In the genomic region with DNA sequence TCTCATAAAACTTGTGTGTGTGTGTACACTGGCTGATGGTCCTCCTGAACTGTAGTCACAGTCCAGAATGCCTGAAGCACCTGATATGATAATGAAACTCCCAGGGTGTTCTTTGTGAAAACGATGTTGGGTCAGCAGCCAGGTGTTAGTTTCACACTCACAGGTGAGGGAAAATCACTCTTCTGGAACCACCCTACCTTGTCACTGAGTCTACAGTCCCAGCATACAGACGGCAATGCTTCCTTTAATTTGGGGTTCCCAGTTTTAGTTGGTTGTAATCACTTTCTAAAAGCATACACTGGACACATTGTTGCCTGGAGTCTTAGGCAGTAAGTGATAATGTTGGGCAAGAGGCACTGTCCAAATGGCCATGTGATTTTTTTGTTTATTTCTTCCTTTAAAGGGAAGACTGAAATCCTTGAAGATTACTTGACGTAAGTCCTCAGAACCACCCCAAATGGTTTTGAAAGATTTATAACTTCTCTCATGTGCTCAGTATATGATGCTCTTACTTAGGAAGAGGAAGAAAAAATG, we compare ENCODE assay signal across 9 cellular contexts. TPM values are rescaled to one million over a fixed set of nuclear protein-coding genes. Genes with fewer than 3 reads are reported as not detected.
DNase-seq lines count a peak whose midpoint lies in the region; ATAC-seq and TF ChIP-seq lines count a peak whose summit lies in the region.
"Had no signal": no experiment of that assay in that cellular context is flagged by ENCODE, and none has a peak within 500 bp of the region (broad histone marks: within the 10 kb centered on the region; RNA-seq: fewer than 3 reads in every experiment).

No MANE protein-coding gene starts in this region.

- ATAC-seq in GM21423 (IDR thresholded peaks at IDR 0.05; ENCODE audit: unreplicated experiment) (peak; percentile 63), right cardiac atrium (peak; percentile 53 to 79), HG02970 (IDR thresholded peaks at IDR 0.05; ENCODE audit: low FRiP score, unreplicated experiment) (no peak)

- H3K36me3 ChIP-seq in KMS-11 (ENCODE audit: insufficient read depth) = no peaks in the 10 kb centered on the region
- H3K36me3 ChIP-seq in PC-9 (ENCODE audit: low read depth) = no peaks in the 10 kb centered on the region

- H3F3A ChIP-seq in PC-9 (ENCODE audit: insufficient read depth, low read depth) = peaks cover under 1% of the 10 kb centered on the region; the same call in 1 of the 2 replicates

- no peak overlapping the region for H3K9ac ChIP-seq in KMS-11

- H3K9me3 ChIP-seq in right cardiac atrium (ENCODE audit: control insufficient read depth, low read length) (no peaks in the 10 kb centered on the region), PC-9 (ENCODE audit: insufficient read depth, low read depth) (no peaks in the 10 kb centered on the region)

- H3K4me3 ChIP-seq in KMS-11 (IDR thresholded peaks at IDR 0.05; ENCODE audit: insufficient read depth, low read depth, low read length) = no peak overlapping the region
- no peak overlapping the region for H3K4me3 ChIP-seq in right cardiac atrium (ENCODE audit: low read length)
- H3K4me3 ChIP-seq in PC-9 = no peak overlapping the region

- H3K4me2 ChIP-seq in KMS-11 = peak overlapping the region; percentile 86
- H3K4me2 ChIP-seq in PC-9 = no peak overlapping the region

- DNase-seq in COLO668 (lab: John Stamatoyannopoulos, UW; ENCODE audit: unreplicated experiment) = peak; percentile 36
- no peak for DNase-seq in right cardiac atrium
- no peak for DNase-seq in epidermal melanocyte (ENCODE audit: insufficient read length, low spot score)
- no peak for DNase-seq in PC-9
- no peak for DNase-seq in DMS79 treated with DMSO at 0.1 percent for 48 hours (lab: John Stamatoyannopoulos, UW)
- DNase-seq: CD4-positive, CD25-positive, alpha-beta regulatory T cell had no signal

- CTCF ChIA-PET in PC-9 (lab: Charles Lee) = interaction anchor here (0.6 kb wide), 1 partner anchor 419 kb away, joined by 3 read pairs; no protein-coding TSS in a partner anchor

- H2AFZ ChIP-seq in KMS-11 (ENCODE audit: low read depth) (no peak overlapping the region), PC-9 (no peak overlapping the region)

- H3K27ac ChIP-seq in KMS-11 (no peak overlapping the region; the same call in 1 of the 2 replicates), right cardiac atrium (ENCODE audit: low read length) (peak overlapping the region; percentile 93), PC-9 (no peak overlapping the region)

- intact Hi-C loops in right cardiac atrium (cut with DNase I) = no loop called here
- intact Hi-C loops in PC-9 (cut with micrococcal nuclease; ENCODE audit: unreplicated experiment) = no loop called here

- POLR2A ChIA-PET in PC-9 (lab: Charles Lee; ENCODE audit: unreplicated experiment) = interaction anchor here (0.7 kb wide), 1 partner anchor 723 kb away, joined by 3 read pairs; no protein-coding TSS in a partner anchor

- no peak for TF ChIP-seq CTCF in KMS-11 (conservative IDR thresholded peaks at IDR 0.05; ENCODE audit: low read depth, low read length)
- no peak for TF ChIP-seq CTCF in PC-9 (conservative IDR thresholded peaks at IDR 0.05)

- H4K20me1 ChIP-seq in KMS-11 (ENCODE audit: insufficient read depth) (no peaks in the 10 kb centered on the region), PC-9 (ENCODE audit: insufficient read depth) (no peaks in the 10 kb centered on the region)

- BruUV-seq in PC-9 (replicated peaks; lab: Mats Ljungman, UMichigan) = no TSS peak

- no peaks in the 10 kb centered on the region for H3K9me2 ChIP-seq in PC-9 (ENCODE audit: insufficient read depth)

- H3K27me3 ChIP-seq in KMS-11 (ENCODE audit: insufficient read depth, low read depth) (no peaks in the 10 kb centered on the region), right cardiac atrium (ENCODE audit: control insufficient read depth, insufficient read depth) (no peaks in the 10 kb centered on the region), PC-9 (ENCODE audit: insufficient read depth, low read depth) (no peaks in the 10 kb centered on the region)

- H3K4me1 ChIP-seq in KMS-11 (ENCODE audit: low read depth, poor library complexity, severe bottlenecking) (peaks cover 54% of the 10 kb centered on the region), right cardiac atrium (ENCODE audit: control insufficient read depth, insufficient read depth, low read length) (peaks cover 23% of the 10 kb centered on the region), PC-9 (replicated peaks; ENCODE audit: insufficient read depth) (0 out of 2 replicates have a peak, but pooled peaks cover 2% of the 10 kb centered on the region)

- WGBS in right cardiac atrium = 36% methylated on average over 3 of the region's 3 CpGs

- H3K79me2 ChIP-seq in KMS-11 (ENCODE audit: insufficient read depth, low read depth) (no peaks in the 10 kb centered on the region), PC-9 (ENCODE audit: low read depth) (no peaks in the 10 kb centered on the region)

RNA-seq across cellular contexts. Expression of a gene that starts 18.2 kb away (rescaled TPM):
- total RNA-seq in right cardiac atrium (100 to 1,000 TPM in 1 of 4 donors, 10 to 100 TPM in 3; 74.3 to 119 (median 82.7) TPM), PC-9 (2021) (96.6 and 103 TPM in 2 replicates)
- 87.6 TPM for polyA plus RNA-seq in right cardiac atrium

RNA-seq across cellular contexts. Expression of a gene that starts 40.2 kb away (rescaled TPM):
- total RNA-seq in right cardiac atrium (10 to 100 TPM; 19.7 to 22.8 (median 20.6) TPM), PC-9 (2021) (48.6 and 57.3 TPM in 2 replicates)
- 12.0 TPM for polyA plus RNA-seq in right cardiac atrium
